ENCODE assay signal across 10 cellular contexts in the genomic region with DNA sequence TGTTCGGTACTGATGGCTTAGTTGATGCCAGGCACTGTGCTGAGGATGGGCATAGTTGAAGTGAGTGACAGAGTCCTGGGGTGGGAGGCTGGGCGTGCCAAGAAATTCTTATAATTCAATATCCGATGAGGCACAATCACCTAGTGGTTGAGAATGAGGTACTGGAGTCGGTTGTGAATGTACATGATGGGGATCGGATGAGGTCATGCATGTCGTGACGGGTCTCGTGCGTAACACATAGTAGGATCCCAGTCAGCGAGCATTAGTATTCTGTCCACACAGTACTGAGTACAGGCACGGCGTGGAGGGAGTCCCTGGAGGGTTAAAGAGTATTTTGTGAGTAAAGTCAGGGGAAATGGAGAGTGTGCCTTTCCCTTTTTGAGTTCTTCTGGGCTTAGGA. TPM values are rescaled to one million over a fixed set of nuclear protein-coding genes. Genes with fewer than 3 reads are reported as not detected.
DNase-seq lines count a peak whose midpoint lies in the region; ATAC-seq and TF ChIP-seq lines count a peak whose summit lies in the region.
"Had no signal": no experiment of that assay in that cellular context is flagged by ENCODE, and none has a peak within 500 bp of the region (broad histone marks: within the 10 kb centered on the region; RNA-seq: fewer than 3 reads in every experiment).

No MANE protein-coding gene starts in this region.

- peaks cover 64 to 80% (median 73%) of the 10 kb centered on the region in 4 donors for H3K4me1 ChIP-seq in stomach

- peaks cover 74% of the 10 kb centered on the region for H3K4me1 Mint-ChIP-seq in activated T-cell treated with anti-CD3 and anti-CD28 coated beads, Interleukin-2, amount 50 U/mL, for 72 hours (ENCODE audit: low read depth)
- peaks cover 68% of the 10 kb centered on the region for H3K4me1 Mint-ChIP-seq in activated CD8-positive, alpha-beta T cell treated with anti-CD3 and anti-CD28 coated beads, Interleukin-2, amount 10 ng/mL, durations not matched to agents 7 days and 5 days (ENCODE audit: low read depth)

- no peak for DNase-seq in activated T-cell treated with anti-CD3 and anti-CD28 coated beads, Interleukin-2, amount 50 U/mL, for 72 hours
- DNase-seq in activated T-cell treated with anti-CD3 and anti-CD28 coated beads, Interleukin-2, amount 50 U/mL, for 48 hours: no peak
- no peak for DNase-seq in activated CD8-positive, alpha-beta T cell treated with anti-CD3 and anti-CD28 coated beads, Interleukin-2, amount 10 ng/mL, durations not matched to agents 7 days and 5 days
- DNase-seq in stomach (no peak), iPS-NIHi11 (ENCODE audit: low spot score) (no peak)

- intact Hi-C loops in stomach (cut with DNase I; ENCODE audit: low total_unique reads): no loop called here

- TF ChIP-seq EP300 in stomach (IDR thresholded peaks at IDR 0.05): no peak

- H3K27ac ChIP-seq in stomach: peak overlapping the region in 3 of 5 donors; percentile 5 to 98 (median 95)

- peaks cover 29 to 62% (median 58%) of the 10 kb centered on the region in 4 donors for H3K36me3 ChIP-seq in stomach

- no peaks in the 10 kb centered on the region for H3K9me3 Mint-ChIP-seq in activated T-cell treated with anti-CD3 and anti-CD28 coated beads, Interleukin-2, amount 50 U/mL, for 72 hours
- H3K9me3 Mint-ChIP-seq in activated CD8-positive, alpha-beta T cell treated with anti-CD3 and anti-CD28 coated beads, Interleukin-2, amount 10 ng/mL, durations not matched to agents 7 days and 5 days (ENCODE audit: insufficient read depth): no peaks in the 10 kb centered on the region

- POLR2A ChIA-PET in activated CD8-positive, alpha-beta T cell treated with anti-CD3 and anti-CD28 coated beads, Interleukin-2, amount 10 ng/mL, durations not matched to agents 7 days and 5 days (lab: Charles Lee): interaction anchor here (0.9 kb wide), 1 partner anchor 40 kb away, joined by 3 read pairs; no protein-coding TSS in a partner anchor

- no peak for ATAC-seq in activated T-cell treated with anti-CD3 and anti-CD28 coated beads, Interleukin-2, amount 50 U/mL, for 72 hours (replicated peaks in 1 of 2)
- ATAC-seq in activated CD8-positive, alpha-beta T cell treated with anti-CD3 and anti-CD28 coated beads, Interleukin-2, amount 10 ng/mL, durations not matched to agents 7 days and 5 days: no peak
- ATAC-seq in GM18909 (IDR thresholded peaks at IDR 0.05; ENCODE audit: poor library complexity, unreplicated experiment) (no peak), HG03196 (IDR thresholded peaks at IDR 0.05; ENCODE audit: unreplicated experiment) (no peak)

- H3K27ac Mint-ChIP-seq in activated T-cell treated with anti-CD3 and anti-CD28 coated beads, Interleukin-2, amount 50 U/mL, for 72 hours: peak overlapping the region; percentile 96
- H3K27ac Mint-ChIP-seq in activated CD8-positive, alpha-beta T cell treated with anti-CD3 and anti-CD28 coated beads, Interleukin-2, amount 10 ng/mL, durations not matched to agents 7 days and 5 days: peak overlapping the region; percentile 39

- peaks cover 30 to 56% of the 10 kb centered on the region in 2 donors for H3K36me3 Mint-ChIP-seq in activated T-cell treated with anti-CD3 and anti-CD28 coated beads, Interleukin-2, amount 50 U/mL, for 72 hours (ENCODE audit: insufficient read depth in 2 of 2)
- H3K36me3 Mint-ChIP-seq in activated CD8-positive, alpha-beta T cell treated with anti-CD3 and anti-CD28 coated beads, Interleukin-2, amount 10 ng/mL, durations not matched to agents 7 days and 5 days (ENCODE audit: low read depth): peaks cover 75% of the 10 kb centered on the region

- peak overlapping the region; percentile 100 for H3K4me3 Mint-ChIP-seq in activated T-cell treated with anti-CD3 and anti-CD28 coated beads, Interleukin-2, amount 50 U/mL, for 72 hours
- peak overlapping the region; percentile 100 for H3K4me3 Mint-ChIP-seq in activated CD8-positive, alpha-beta T cell treated with anti-CD3 and anti-CD28 coated beads, Interleukin-2, amount 10 ng/mL, durations not matched to agents 7 days and 5 days

- TF ChIP-seq POLR2A in stomach (IDR thresholded peaks at IDR 0.05): no peak

- CTCF ChIA-PET in activated CD8-positive, alpha-beta T cell treated with anti-CD3 and anti-CD28 coated beads, Interleukin-2, amount 10 ng/mL, durations not matched to agents 7 days and 5 days (lab: Charles Lee): interaction anchor here (5.9 kb wide), 1 partner anchor 62 kb away, joined by 63 read pairs; a partner anchor contains a TSS

- no peaks in the 10 kb centered on the region for H3K27me3 Mint-ChIP-seq in activated T-cell treated with anti-CD3 and anti-CD28 coated beads, Interleukin-2, amount 50 U/mL, for 72 hours (ENCODE audit: low read depth)
- H3K27me3 Mint-ChIP-seq in activated CD8-positive, alpha-beta T cell treated with anti-CD3 and anti-CD28 coated beads, Interleukin-2, amount 10 ng/mL, durations not matched to agents 7 days and 5 days (ENCODE audit: low read depth): no peaks in the 10 kb centered on the region

- 68 to 79% (median 71%) methylated on average over 12 of the region's 12 CpGs for WGBS in stomach, 5 donors

- H3K9me3 ChIP-seq in iPS-18c (ENCODE audit: control insufficient read depth, insufficient read depth, low read length) (peaks cover 4% of the 10 kb centered on the region), stomach (no peaks in the 10 kb centered on the region)

- no peak for TF ChIP-seq CTCF in stomach (IDR thresholded peaks at IDR 0.05)

- H3K27me3 ChIP-seq in stomach: no peaks in the 10 kb centered on the region

- H3K4me3 ChIP-seq in iPS-18c (ENCODE audit: insufficient read depth, low read depth, low read length) (0 out of 2 replicates have a peak overlapping the region, but pooled peaks have one; percentile 11), stomach (peak overlapping the region in 2 of 4 donors; percentile 100)

RNA-seq across cellular contexts. Expression of a gene that starts 2.8 kb away (rescaled TPM):
- 100 to 1,000 TPM; 108 to 112 TPM for total RNA-seq in activated T-cell treated with anti-CD3 and anti-CD28 coated beads, Interleukin-2, amount 50 U/mL, for 72 hours
- total RNA-seq in activated CD8-positive, alpha-beta T cell treated with anti-CD3 and anti-CD28 coated beads, Interleukin-2, amount 10 ng/mL, durations not matched to agents 7 days and 5 days: 100 to 1,000 TPM; 116 to 134 TPM
- total RNA-seq in stomach: 100 to 1,000 TPM in 3 of 5 donors, 10 to 100 TPM in 2; 46.1 to 636 (median 195) TPM
- polyA plus RNA-seq in stomach: 10 to 100 TPM; 33.1 to 46.3 (median 39.0) TPM

RNA-seq across cellular contexts. Expression of a gene that starts 3.1 kb away (rescaled TPM):
- total RNA-seq in activated T-cell treated with anti-CD3 and anti-CD28 coated beads, Interleukin-2, amount 50 U/mL, for 72 hours: 100 to 1,000 TPM in 1 of 2 donors, 10 to 100 TPM in 1; 83.2 to 106 TPM
- total RNA-seq in activated CD8-positive, alpha-beta T cell treated with anti-CD3 and anti-CD28 coated beads, Interleukin-2, amount 10 ng/mL, durations not matched to agents 7 days and 5 days: 10 to 100 TPM; 84.2 to 96.6 TPM
- 100 to 1,000 TPM in 4 of 5 donors, 10 to 100 TPM in 1; 67.2 to 237 (median 126) TPM for total RNA-seq in stomach
- 10 to 100 TPM; 38.5 to 49.8 (median 46.6) TPM for polyA plus RNA-seq in stomach

RNA-seq across cellular contexts. Expression of a gene that starts 54.7 kb away (rescaled TPM):
- total RNA-seq in activated T-cell treated with anti-CD3 and anti-CD28 coated beads, Interleukin-2, amount 50 U/mL, for 72 hours: 10 to 100 TPM; 33.8 to 34.1 TPM
- total RNA-seq in activated CD8-positive, alpha-beta T cell treated with anti-CD3 and anti-CD28 coated beads, Interleukin-2, amount 10 ng/mL, durations not matched to agents 7 days and 5 days: 10 to 100 TPM; 53.1 to 55.1 TPM
- 100 to 1,000 TPM in 1 of 5 donors, 10 to 100 TPM in 4; 11.0 to 171 (median 27.5) TPM for total RNA-seq in stomach
- 100 to 1,000 TPM in 2 of 3 donors, 10 to 100 TPM in 1; 96.7 to 136 (median 121) TPM for polyA plus RNA-seq in stomach

RNA-seq across cellular contexts. Expression of a gene that starts 55.2 kb away (rescaled TPM):
- total RNA-seq in activated T-cell treated with anti-CD3 and anti-CD28 coated beads, Interleukin-2, amount 50 U/mL, for 72 hours: 1 to 10 TPM; 3.0 to 5.1 TPM
- total RNA-seq in activated CD8-positive, alpha-beta T cell treated with anti-CD3 and anti-CD28 coated beads, Interleukin-2, amount 10 ng/mL, durations not matched to agents 7 days and 5 days: 1 to 10 TPM; 2.0 to 2.1 TPM
- total RNA-seq in stomach: 10 to 100 TPM in 1 of 5 donors, 1 to 10 TPM in 3, under 1 TPM in 1; 0.89 to 26.8 (median 2.0) TPM
- polyA plus RNA-seq in stomach: 10 to 100 TPM in 2 of 3 donors, 1 to 10 TPM in 1; 8.9 to 16.5 (median 11.2) TPM

RNA-seq across cellular contexts. Expression of a gene that starts 57.9 kb away (rescaled TPM):
- total RNA-seq in activated T-cell treated with anti-CD3 and anti-CD28 coated beads, Interleukin-2, amount 50 U/mL, for 72 hours: under 1 TPM; 0.91 to 0.93 TPM
- total RNA-seq in activated CD8-positive, alpha-beta T cell treated with anti-CD3 and anti-CD28 coated beads, Interleukin-2, amount 10 ng/mL, durations not matched to agents 7 days and 5 days: under 1 TPM; 0.26 to 0.68 TPM
- under 1 TPM in 1 of 5 donors, not detected in 4; 0.18 TPM for total RNA-seq in stomach
- polyA plus RNA-seq in stomach: 10 to 100 TPM in 1 of 3 donors, under 1 TPM in 2; 0.15 to 14.2 (median 0.19) TPM
- total RNA-seq: HT-29, NCI-H460 had no signal
